25 cellular contexts compared by ENCODE assay signal in genomic region chrX:20071511-20072079, GRCh38. TPM values are rescaled to one million over a fixed set of nuclear protein-coding genes. Genes with fewer than 3 reads are reported as not detected.
DNase-seq lines count a peak whose midpoint lies in the region; ATAC-seq, FAIRE-seq and TF ChIP-seq lines count a peak whose summit lies in the region.
"Had no signal": no experiment of that assay in that cellular context is flagged by ENCODE, and none has a peak within 500 bp of the region (broad histone marks: within the 10 kb centered on the region; RNA-seq: fewer than 3 reads in every experiment).

No MANE protein-coding gene starts in this region.

- intact Hi-C loops in Caco-2 (cut with micrococcal nuclease; ENCODE audit: unreplicated experiment): no loop called here

- no peaks in the 10 kb centered on the region for H3K4me1 Mint-ChIP-seq in activated CD8-positive, alpha-beta memory T cell treated with anti-CD3 and anti-CD28 coated beads, Interleukin-2, amount 10 ng/mL, durations not matched to agents 7 days and 5 days
- peaks cover 16% of the 10 kb centered on the region for H3K4me1 Mint-ChIP-seq in Caco-2 (ENCODE audit: low read depth, unreplicated experiment)
- H3K4me1 Mint-ChIP-seq in T-helper 17 cell: no peaks in the 10 kb centered on the region
- H3K4me1 Mint-ChIP-seq: CD8-positive, alpha-beta memory T cell had no signal

- H3K36me3 ChIP-seq in Caco-2 (ENCODE audit: control insufficient read depth, insufficient read depth, low read length) (no peaks in the 10 kb centered on the region), bronchial epithelial cell (ENCODE audit: control insufficient read depth, insufficient read depth, low read length) (no peaks in the 10 kb centered on the region)
- H3K36me3 ChIP-seq: BE2C; BLaER1 treated with 17β-estradiol and CSF1 and Interleukin-3, amounts not matched to agents 10 nM and 100 nM had no signal

- POLR2A ChIA-PET in Caco-2 (lab: Charles Lee): no interaction called here

- no peaks in the 10 kb centered on the region for H3K36me3 Mint-ChIP-seq in activated CD8-positive, alpha-beta memory T cell treated with anti-CD3 and anti-CD28 coated beads, Interleukin-2, amount 10 ng/mL, durations not matched to agents 7 days and 5 days
- peaks cover 7% of the 10 kb centered on the region for H3K36me3 Mint-ChIP-seq in Caco-2 (ENCODE audit: insufficient read depth, unreplicated experiment)
- no peaks in the 10 kb centered on the region for H3K36me3 Mint-ChIP-seq in T-helper 17 cell (ENCODE audit: low read depth)
- H3K36me3 Mint-ChIP-seq: CD14-positive monocyte; CD8-positive, alpha-beta memory T cell had no signal

- H3K4me3 ChIP-seq in Caco-2 (ENCODE audit: low read depth, low read length): no peak overlapping the region
- H3K4me3 ChIP-seq in bronchial epithelial cell (ENCODE audit: low read depth, low read length): no peak overlapping the region
- H3K4me3 ChIP-seq: A549; BLaER1 treated with 17β-estradiol and CSF1 and Interleukin-3, amounts not matched to agents 10 nM and 100 nM; GM23248 had no signal

- H3K4me1 ChIP-seq in Caco-2 (0 out of 2 replicates have a peak, but pooled peaks cover 10% of the 10 kb centered on the region), foreskin keratinocyte (peaks cover 7% of the 10 kb centered on the region)
- H3K4me1 ChIP-seq: BE2C had no signal

- H3K4me3 Mint-ChIP-seq in activated CD8-positive, alpha-beta memory T cell treated with anti-CD3 and anti-CD28 coated beads, Interleukin-2, amount 10 ng/mL, durations not matched to agents 7 days and 5 days: no peak overlapping the region
- H3K4me3 Mint-ChIP-seq in Caco-2 (ENCODE audit: unreplicated experiment) (no peak overlapping the region), T-helper 17 cell (no peak overlapping the region)
- H3K4me3 Mint-ChIP-seq: CD14-positive monocyte; CD4-positive, alpha-beta T cell; CD8-positive, alpha-beta memory T cell had no signal

- ATAC-seq in activated CD8-positive, alpha-beta memory T cell treated with anti-CD3 and anti-CD28 coated beads, Interleukin-2, amount 10 ng/mL, durations not matched to agents 7 days and 5 days: peak; percentile 30
- ATAC-seq in foreskin keratinocyte (no peak), T-helper 17 cell (no peak)
- ATAC-seq: A549 had no signal

- TF ChIP-seq POLR2A in GM12891 (IDR thresholded peaks at IDR 0.05; ENCODE audit: low read depth, low read length): no peak

- DNase-seq in activated CD8-positive, alpha-beta memory T cell treated with anti-CD3 and anti-CD28 coated beads, Interleukin-2, amount 10 ng/mL, durations not matched to agents 7 days and 5 days: no peak
- no peak for DNase-seq in activated CD8-positive, alpha-beta memory T cell treated with anti-CD3 and anti-CD28 coated beads for 24 hours
- DNase-seq in Caco-2 (peak; percentile 18 to 37), GM12891 (ENCODE audit: insufficient read length, low spot score) (no peak), bronchial epithelial cell (ENCODE audit: low read depth) (no peak), foreskin keratinocyte (no peak), T-helper 17 cell (no peak)
- DNase-seq: 8988T; ACHN; AML-193; BE2C; Calu3; CD4-positive, alpha-beta T cell; CD8-positive, alpha-beta memory T cell; DMS79; EL; GF-D8; GM23248; H7; HCEC 1CT had no signal

- no peak for TF ChIP-seq CTCF in Caco-2 (IDR thresholded peaks at IDR 0.05; ENCODE audit: insufficient read depth in 1 of 2, low read depth in 1 of 2, low read length in 1 of 2, severe bottlenecking in 1 of 2, unreplicated experiment in 1 of 2)
- no peak for TF ChIP-seq CTCF in bronchial epithelial cell (IDR thresholded peaks at IDR 0.05; ENCODE audit: insufficient read depth, low read length, severe bottlenecking)
- no peak for TF ChIP-seq CTCF in foreskin keratinocyte (conservative IDR thresholded peaks at IDR 0.05)

- H3K27me3 ChIP-seq in Caco-2 (replicated peaks; ENCODE audit: control insufficient read depth, insufficient read depth, low read length): no peaks in the 10 kb centered on the region
- H3K27me3 ChIP-seq in bronchial epithelial cell (ENCODE audit: control insufficient read depth, insufficient read depth, low read length): no peaks in the 10 kb centered on the region
- H3K27me3 ChIP-seq in foreskin keratinocyte: no peaks in the 10 kb centered on the region
- H3K27me3 ChIP-seq: BE2C; BLaER1 treated with 17β-estradiol and CSF1 and Interleukin-3, amounts not matched to agents 10 nM and 100 nM had no signal

- CTCF ChIA-PET in activated CD8-positive, alpha-beta memory T cell treated with anti-CD3 and anti-CD28 coated beads, Interleukin-2, amount 10 ng/mL, durations not matched to agents 7 days and 5 days (lab: Charles Lee): interaction anchor here (1.4 to 2.6 kb wide), 2 partner anchors 8 to 167 kb away, joined by 4 to 8 read pairs; no protein-coding TSS in a partner anchor
- CTCF ChIA-PET in Caco-2 (lab: Charles Lee): no interaction called here

- H3K9me3 ChIP-seq in Caco-2 (no peaks in the 10 kb centered on the region), T-helper 17 cell (ENCODE audit: control insufficient read depth, low read length, poor library complexity, severe bottlenecking) (no peaks in the 10 kb centered on the region)
- H3K9me3 ChIP-seq: A549; BE2C; BLaER1 treated with 17β-estradiol and CSF1 and Interleukin-3, amounts not matched to agents 10 nM and 100 nM had no signal

- H3K27me3 Mint-ChIP-seq in activated CD8-positive, alpha-beta memory T cell treated with anti-CD3 and anti-CD28 coated beads, Interleukin-2, amount 10 ng/mL, durations not matched to agents 7 days and 5 days: peaks cover 2% of the 10 kb centered on the region
- H3K27me3 Mint-ChIP-seq in Caco-2 (ENCODE audit: insufficient read depth, unreplicated experiment): no peaks in the 10 kb centered on the region
- no peaks in the 10 kb centered on the region for H3K27me3 Mint-ChIP-seq in T-helper 17 cell
- H3K27me3 Mint-ChIP-seq: CD4-positive, alpha-beta T cell; CD8-positive, alpha-beta memory T cell had no signal

- FAIRE-seq in GM12891 (lab: Jason Lieb, UNC) (peak; percentile 33), bronchial epithelial cell (lab: Jason Lieb, UNC) (peak; percentile 60)
- FAIRE-seq: A549, H1 had no signal

- no peak overlapping the region for H3K27ac Mint-ChIP-seq in activated CD8-positive, alpha-beta memory T cell treated with anti-CD3 and anti-CD28 coated beads, Interleukin-2, amount 10 ng/mL, durations not matched to agents 7 days and 5 days
- H3K27ac Mint-ChIP-seq in Caco-2 (ENCODE audit: unreplicated experiment) (peak overlapping the region; percentile 26), T-helper 17 cell (no peak overlapping the region)
- H3K27ac Mint-ChIP-seq: CD4-positive, alpha-beta T cell; CD8-positive, alpha-beta memory T cell had no signal

- H3K27ac ChIP-seq in foreskin keratinocyte: no peak overlapping the region
- H3K27ac ChIP-seq: A549; BLaER1 treated with 17β-estradiol and CSF1 and Interleukin-3, amounts not matched to agents 10 nM and 100 nM; GM23248 had no signal

- no TSS peak for BruUV-seq in Caco-2 (replicated peaks; lab: Mats Ljungman, UMichigan)

- H3K9me3 Mint-ChIP-seq in activated CD8-positive, alpha-beta memory T cell treated with anti-CD3 and anti-CD28 coated beads, Interleukin-2, amount 10 ng/mL, durations not matched to agents 7 days and 5 days (ENCODE audit: low read depth): no peaks in the 10 kb centered on the region
- no peaks in the 10 kb centered on the region for H3K9me3 Mint-ChIP-seq in Caco-2 (ENCODE audit: unreplicated experiment)
- H3K9me3 Mint-ChIP-seq: CD14-positive monocyte; CD4-positive, alpha-beta T cell; CD8-positive, alpha-beta memory T cell had no signal

TF ChIP-seq in GM12891, 5 proteins besides CTCF, POLR2A, EP300 and RAD21:
- TF ChIP-seq TAF1 (IDR thresholded peaks at IDR 0.05; ENCODE audit: low read depth, low read length) (no peak), SPI1 (IDR thresholded peaks at IDR 0.05; ENCODE audit: low read depth, low read length) (no peak), POLR2AphosphoS5 (IDR thresholded peaks at IDR 0.05; ENCODE audit: low read depth, low read length) (no peak), POU2F2 (IDR thresholded peaks at IDR 0.05; ENCODE audit: low read depth, low read length) (no peak), PAX5 (IDR thresholded peaks at IDR 0.05; ENCODE audit: insufficient read depth, low read length, severe bottlenecking) (no peak)
TF ChIP-seq in GM12891: peak in this region for 0.

RNA-seq across cellular contexts. Expression of gene MAP7D2, which starts 45.1 kb away (rescaled TPM):
- total RNA-seq in activated CD8-positive, alpha-beta memory T cell treated with anti-CD3 and anti-CD28 coated beads, Interleukin-2, amount 10 ng/mL, durations not matched to agents 7 days and 5 days: under 1 TPM; 0.15 to 0.40 TPM
- 42.8 and 45.4 TPM in 2 replicates for total RNA-seq in Caco-2 (2022)
- polyA plus RNA-seq in GM12891 (2012; ENCODE audit: low read depth, missing spikeins): 0.15 TPM
- total RNA-seq in bronchial epithelial cell: under 0.01 and 0.38 TPM in 2 replicates
- 3.5 and 4.2 TPM in 2 replicates for total RNA-seq in foreskin keratinocyte
- polyA plus RNA-seq in foreskin keratinocyte: 1.9 and 2.1 TPM in 2 replicates
- under 1 TPM in 1 of 2 donors, not detected in 1; 0.08 TPM for total RNA-seq in T-helper 17 cell
- total RNA-seq: G401 had no signal
- polyA plus RNA-seq: CD14-positive monocyte had no signal

Comparison
In these comparisons a context has a peak if more than half of its experiments do, and no peak if none do; other contexts are left out.
1. DNase-seq: peak in Caco-2 (2 of 2); none in activated CD8-positive, alpha-beta memory T cell treated with anti-CD3 and anti-CD28 coated beads, Interleukin-2, amount 10 ng/mL, durations not matched to agents 7 days and 5 days (single experiment), activated CD8-positive, alpha-beta memory T cell treated with anti-CD3 and anti-CD28 coated beads for 24 hours (single experiment), GM12891 (single experiment), bronchial epithelial cell (single experiment), foreskin keratinocyte (0 of 2) and T-helper 17 cell (0 of 3).